In the genomic region with DNA sequence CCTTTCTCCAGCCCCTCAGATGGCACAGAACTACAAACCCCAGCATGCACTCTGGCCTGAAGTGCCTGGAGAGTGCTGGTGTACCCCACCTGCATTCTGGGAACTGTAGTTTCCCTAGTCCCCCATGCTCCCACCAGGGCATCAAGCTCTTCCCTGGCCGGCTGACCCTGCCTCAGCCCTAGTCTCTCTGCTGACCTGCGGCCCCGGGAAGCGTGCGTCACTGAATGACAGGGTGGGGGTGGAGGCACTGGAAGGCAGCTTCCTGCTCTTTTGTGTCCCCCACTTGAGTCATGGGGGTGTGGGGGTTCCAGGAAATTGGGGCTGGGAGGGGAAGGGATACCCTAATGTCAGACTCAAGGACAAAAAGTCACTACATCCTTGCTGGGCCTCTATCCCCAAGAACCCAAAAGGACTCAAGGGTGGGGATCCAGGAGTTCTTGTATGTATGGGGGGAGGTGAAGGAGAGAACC, we compare ENCODE assay signal across 9 cellular contexts. TPM values are rescaled to one million over a fixed set of nuclear protein-coding genes. Genes with fewer than 3 reads are reported as not detected.
DNase-seq lines count a peak whose midpoint lies in the region; ATAC-seq and TF ChIP-seq lines count a peak whose summit lies in the region.
"Had no signal": no experiment of that assay in that cellular context is flagged by ENCODE, and none has a peak within 500 bp of the region (broad histone marks: within the 10 kb centered on the region; RNA-seq: fewer than 3 reads in every experiment).

No MANE protein-coding gene starts in this region.

- DNase-seq in activated CD8-positive, alpha-beta memory T cell treated with anti-CD3 and anti-CD28 coated beads, Interleukin-2, amount 10 ng/mL, durations not matched to agents 7 days and 5 days, result no peak
- no peak for DNase-seq in activated CD8-positive, alpha-beta memory T cell treated with anti-CD3 and anti-CD28 coated beads, Interleukin-2, amount 50 U/mL, for 48 hours
- DNase-seq in NCI-H2227 treated with DMSO at 0.1 percent for 48 hours (lab: John Stamatoyannopoulos, UW) (peak; percentile 33), fibroblast of pulmonary artery (ENCODE audit: low read depth) (peak; percentile 39), body of pancreas (no peak), NCI-H1048 (lab: John Stamatoyannopoulos, UW) (no peak)
- DNase-seq in stimulated activated effector memory CD8-positive, alpha-beta T cell treated with anti-CD3 and anti-CD28 coated beads, Interleukin-12 subunit alpha, Interleukin-12 subunit beta, amount 100 ng/mL, for 72 hours (ENCODE audit: low spot score in 2 of 2), result no peak
- DNase-seq in stimulated activated CD4-positive, alpha-beta T cell treated with anti-CD3 and anti-CD28 coated beads, Interleukin-2, amount 100 ng/mL, for 24 hours, result no peak

- no peak for TF ChIP-seq POLR2A in body of pancreas (IDR thresholded peaks at IDR 0.05)

- peak overlapping the region in 2 of 4 donors; percentile 5 to 12 for H3K27ac ChIP-seq in body of pancreas
- H3K27ac ChIP-seq: SJSA1 had no signal

- no peaks in the 10 kb centered on the region for H3K36me3 Mint-ChIP-seq in activated CD8-positive, alpha-beta memory T cell treated with anti-CD3 and anti-CD28 coated beads, Interleukin-2, amount 10 ng/mL, durations not matched to agents 7 days and 5 days
- H3K36me3 Mint-ChIP-seq in stimulated activated effector memory CD8-positive, alpha-beta T cell treated with anti-CD3 and anti-CD28 coated beads, Interleukin-12 subunit alpha, Interleukin-12 subunit beta, amount 100 ng/mL, for 72 hours, result peaks cover 6% of the 10 kb centered on the region

- no peaks in the 10 kb centered on the region for H3K27me3 ChIP-seq in body of pancreas

- H3K36me3 ChIP-seq in body of pancreas (replicated peaks in 1 of 2; ENCODE audit: insufficient read depth in 1 of 2, low read depth in 2 of 2), result no peaks in the 10 kb centered on the region
- H3K36me3 ChIP-seq: SJSA1 had no signal

- intact Hi-C loops in body of pancreas (cut with DNase I), result no loop called here

- H3K4me3 Mint-ChIP-seq in activated CD8-positive, alpha-beta memory T cell treated with anti-CD3 and anti-CD28 coated beads, Interleukin-2, amount 10 ng/mL, durations not matched to agents 7 days and 5 days, result no peak overlapping the region
- no peak overlapping the region for H3K4me3 Mint-ChIP-seq in stimulated activated effector memory CD8-positive, alpha-beta T cell treated with anti-CD3 and anti-CD28 coated beads, Interleukin-12 subunit alpha, Interleukin-12 subunit beta, amount 100 ng/mL, for 72 hours

- no peak overlapping the region for H3K4me3 ChIP-seq in fibroblast of pulmonary artery (replicated peaks; ENCODE audit: low read depth, low read length)
- H3K4me3 ChIP-seq in body of pancreas, result no peak overlapping the region
- H3K4me3 ChIP-seq: SJSA1 had no signal

- 10 to 58% methylated on average over 2 to 5 of the region's 5 CpGs for WGBS in body of pancreas, 2 donors

- no peak overlapping the region for H3K27ac Mint-ChIP-seq in activated CD8-positive, alpha-beta memory T cell treated with anti-CD3 and anti-CD28 coated beads, Interleukin-2, amount 10 ng/mL, durations not matched to agents 7 days and 5 days
- no peak overlapping the region for H3K27ac Mint-ChIP-seq in stimulated activated effector memory CD8-positive, alpha-beta T cell treated with anti-CD3 and anti-CD28 coated beads, Interleukin-12 subunit alpha, Interleukin-12 subunit beta, amount 100 ng/mL, for 72 hours

- no peaks in the 10 kb centered on the region for H3K9me3 Mint-ChIP-seq in activated CD8-positive, alpha-beta memory T cell treated with anti-CD3 and anti-CD28 coated beads, Interleukin-2, amount 10 ng/mL, durations not matched to agents 7 days and 5 days (ENCODE audit: low read depth)
- H3K9me3 Mint-ChIP-seq in stimulated activated effector memory CD8-positive, alpha-beta T cell treated with anti-CD3 and anti-CD28 coated beads, Interleukin-12 subunit alpha, Interleukin-12 subunit beta, amount 100 ng/mL, for 72 hours, result peaks cover 14% of the 10 kb centered on the region

- ATAC-seq in activated CD8-positive, alpha-beta memory T cell treated with anti-CD3 and anti-CD28 coated beads, Interleukin-2, amount 10 ng/mL, durations not matched to agents 7 days and 5 days, result peak; percentile 49
- peak; percentile 31 for ATAC-seq in stimulated activated effector memory CD8-positive, alpha-beta T cell treated with anti-CD3 and anti-CD28 coated beads, Interleukin-12 subunit alpha, Interleukin-12 subunit beta, amount 100 ng/mL, for 72 hours
- ATAC-seq in body of pancreas, result no peak

- peaks cover 10% of the 10 kb centered on the region for H3K4me1 Mint-ChIP-seq in activated CD8-positive, alpha-beta memory T cell treated with anti-CD3 and anti-CD28 coated beads, Interleukin-2, amount 10 ng/mL, durations not matched to agents 7 days and 5 days
- H3K4me1 Mint-ChIP-seq in stimulated activated effector memory CD8-positive, alpha-beta T cell treated with anti-CD3 and anti-CD28 coated beads, Interleukin-12 subunit alpha, Interleukin-12 subunit beta, amount 100 ng/mL, for 72 hours, result peaks cover 24% of the 10 kb centered on the region

- H3K27me3 Mint-ChIP-seq in activated CD8-positive, alpha-beta memory T cell treated with anti-CD3 and anti-CD28 coated beads, Interleukin-2, amount 10 ng/mL, durations not matched to agents 7 days and 5 days, result peaks cover 18% of the 10 kb centered on the region

- no peaks in the 10 kb centered on the region for H3K4me1 ChIP-seq in body of pancreas

- CTCF ChIA-PET in activated CD8-positive, alpha-beta memory T cell treated with anti-CD3 and anti-CD28 coated beads, Interleukin-2, amount 10 ng/mL, durations not matched to agents 7 days and 5 days (lab: Charles Lee), result interaction anchor here (1.2 to 1.8 kb wide), 3 partner anchors 10 to 95 kb away, joined by 4 to 8 read pairs (median 6); no protein-coding TSS in a partner anchor

- TF ChIP-seq CTCF in fibroblast of pulmonary artery (IDR thresholded peaks at IDR 0.05; ENCODE audit: low read length, missing control alignments) (no peak), body of pancreas (IDR thresholded peaks at IDR 0.05) (no peak)

- H3K9me3 ChIP-seq in body of pancreas, result peaks cover 0 to 9% (median 0%) of the 10 kb centered on the region in 3 donors

RNA-seq across cellular contexts. Expression of a gene that starts 2.1 kb away (rescaled TPM):
- total RNA-seq in activated CD8-positive, alpha-beta memory T cell treated with anti-CD3 and anti-CD28 coated beads, Interleukin-2, amount 10 ng/mL, durations not matched to agents 7 days and 5 days, result 10 to 100 TPM in 1 of 2 experiments, 1 to 10 TPM in 1; 6.4 to 10.8 TPM
- 1 to 10 TPM; 4.9 to 7.6 TPM for total RNA-seq in body of pancreas
- total RNA-seq: SJSA1 had no signal

RNA-seq across cellular contexts. Expression of a gene that starts 14.7 kb away (rescaled TPM):
- total RNA-seq in activated CD8-positive, alpha-beta memory T cell treated with anti-CD3 and anti-CD28 coated beads, Interleukin-2, amount 10 ng/mL, durations not matched to agents 7 days and 5 days, result under 1 TPM in 1 of 2 experiments, not detected in 1; 0.07 TPM
- 1 to 10 TPM; 3.6 to 5.3 TPM for total RNA-seq in body of pancreas
- total RNA-seq: SJSA1 had no signal

RNA-seq across cellular contexts. Expression of a gene that starts 31.4 kb away (rescaled TPM):
- total RNA-seq in activated CD8-positive, alpha-beta memory T cell treated with anti-CD3 and anti-CD28 coated beads, Interleukin-2, amount 10 ng/mL, durations not matched to agents 7 days and 5 days, result 1 to 10 TPM; 2.3 to 3.4 TPM
- not detected for total RNA-seq in body of pancreas
- total RNA-seq: SJSA1 had no signal

RNA-seq across cellular contexts. Expression of a gene that starts 35.4 kb away (rescaled TPM):
- 10 to 100 TPM; 50.3 to 52.4 TPM for total RNA-seq in activated CD8-positive, alpha-beta memory T cell treated with anti-CD3 and anti-CD28 coated beads, Interleukin-2, amount 10 ng/mL, durations not matched to agents 7 days and 5 days
- 10 to 100 TPM in 1 of 2 donors, 1 to 10 TPM in 1; 8.8 to 39.6 TPM for total RNA-seq in body of pancreas

RNA-seq across cellular contexts. Expression of a gene that starts 55.5 kb away (rescaled TPM):
- 1 to 10 TPM; 3.9 to 5.3 TPM for total RNA-seq in activated CD8-positive, alpha-beta memory T cell treated with anti-CD3 and anti-CD28 coated beads, Interleukin-2, amount 10 ng/mL, durations not matched to agents 7 days and 5 days
- total RNA-seq in body of pancreas, result 1 to 10 TPM in 1 of 2 donors, under 1 TPM in 1; 0.78 to 1.3 TPM
- total RNA-seq: SJSA1 had no signal

Comparison
In these comparisons a context has a peak if more than half of its experiments do, and no peak if none do; other contexts are left out.
1. DNase-seq: peak in NCI-H2227 treated with DMSO at 0.1 percent for 48 hours (single experiment) and fibroblast of pulmonary artery (single experiment); none in activated CD8-positive, alpha-beta memory T cell treated with anti-CD3 and anti-CD28 coated beads, Interleukin-2, amount 10 ng/mL, durations not matched to agents 7 days and 5 days (single experiment), activated CD8-positive, alpha-beta memory T cell treated with anti-CD3 and anti-CD28 coated beads, Interleukin-2, amount 50 U/mL, for 48 hours (single experiment), stimulated activated effector memory CD8-positive, alpha-beta T cell treated with anti-CD3 and anti-CD28 coated beads, Interleukin-12 subunit alpha, Interleukin-12 subunit beta, amount 100 ng/mL, for 72 hours (0 of 2), body of pancreas (0 of 4), NCI-H1048 (single experiment) and stimulated activated CD4-positive, alpha-beta T cell treated with anti-CD3 and anti-CD28 coated beads, Interleukin-2, amount 100 ng/mL, for 24 hours (0 of 2).
2. RNA of a gene that starts 14.7 kb away (total RNA-seq): 3.6 to 5.3 TPM in body of pancreas; 0.07 TPM in activated CD8-positive, alpha-beta memory T cell treated with anti-CD3 and anti-CD28 coated beads, Interleukin-2, amount 10 ng/mL, durations not matched to agents 7 days and 5 days; every median in the first group is over 4 times any median in the second.